6 cellular contexts compared by ENCODE assay signal in the genomic region with DNA sequence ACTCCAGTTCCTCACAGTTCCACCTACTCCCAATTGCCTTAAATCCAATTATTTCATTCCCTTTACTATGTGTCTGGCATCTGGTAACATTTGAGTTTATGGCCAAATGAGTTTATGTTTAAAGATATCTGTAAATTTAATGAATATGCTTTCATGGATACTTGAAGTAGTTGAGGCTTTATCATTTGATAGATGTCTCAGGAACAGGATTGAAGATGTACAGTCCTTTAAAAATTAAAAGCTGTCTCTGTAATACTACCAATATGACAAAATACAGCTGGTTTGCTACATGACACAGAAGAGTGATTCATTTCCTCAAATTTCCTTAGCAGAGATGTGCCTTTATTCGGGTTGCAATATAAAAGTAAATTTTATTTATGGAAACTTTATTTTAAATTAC.
"Had no signal": no experiment of that assay in that cellular context is flagged by ENCODE, and none has a peak within 500 bp of the region (broad histone marks: within the 10 kb centered on the region; RNA-seq: fewer than 3 reads in every experiment).

No MANE protein-coding gene starts in this region.

- H3K4me3 ChIP-seq: GM23338, K562 had no signal

- DNase-seq: H9, HCEC 1CT, IMR-90, KG1 had no signal

- ATAC-seq: GM23338, K562 had no signal

- H3K4me2 ChIP-seq: GM23338 had no signal

- H2AFZ ChIP-seq: GM23338 had no signal
